ENCODE assay signal across 8 cellular contexts in genomic region chr5:181223041-181223728, GRCh38. TPM values are rescaled to one million over a fixed set of nuclear protein-coding genes. Genes with fewer than 3 reads are reported as not detected.
DNase-seq lines count a peak whose midpoint lies in the region; ATAC-seq lines count a peak whose summit lies in the region.

Gene TRIM41 (plus strand): TSS chr5:181223281. CDS start chr5:181224000, 719 bp downstream.

- peaks cover 0 to 3% (median 3%) of the 10 kb centered on the region in 3 donors for H3K36me3 ChIP-seq in skeletal muscle tissue (ENCODE audit: control insufficient read depth in 3 of 3, insufficient read depth in 3 of 3, low read length in 3 of 3)

- ATAC-seq in GM18499 (IDR thresholded peaks at IDR 0.05; ENCODE audit: insufficient read depth, unreplicated experiment) (peak; percentile 36), HG02885 (IDR thresholded peaks at IDR 0.05; ENCODE audit: poor library complexity, unreplicated experiment) (peak; percentile 65)

- peaks cover 16 to 28% (median 22%) of the 10 kb centered on the region in 3 donors for H3K4me1 ChIP-seq in skeletal muscle tissue (ENCODE audit: control insufficient read depth in 3 of 3, insufficient read depth in 3 of 3, low read length in 3 of 3)

- peak within 1 kb of the TSS; percentile 88 to 94 (median 91) for H3K9ac ChIP-seq in skeletal muscle tissue (ENCODE audit: low read depth in 1 of 3, low read length in 3 of 3)

- H3K27ac ChIP-seq in skeletal muscle tissue (ENCODE audit: low read depth, low read length): peak within 1 kb of the TSS; percentile 92

- in situ Hi-C loops in SK-MEL-5 (cut with HindIII; ENCODE audit: low pct_unique_long_range_greater_than_20kb, low sequenced_read_pairs): no loop called here

- H3K9me3 ChIP-seq in skeletal muscle tissue (ENCODE audit: control insufficient read depth in 3 of 3, low read length in 3 of 3): no peaks in the 10 kb centered on the region

- H3K27me3 ChIP-seq in skeletal muscle tissue (ENCODE audit: control insufficient read depth in 3 of 3, insufficient read depth in 3 of 3, low read length in 3 of 3): no peaks in the 10 kb centered on the region

- DNase-seq in SK-MEL-5 (ENCODE audit: low read depth, low spot score): peak; percentile 96
- peak; percentile 98 for DNase-seq in astrocyte of the hippocampus (ENCODE audit: low read depth, low spot score)
- DNase-seq in NCI-H526 treated with DMSO at 0.1 percent for 48 hours (lab: John Stamatoyannopoulos, UW): no peak
- no peak for DNase-seq in DMS53 (lab: John Stamatoyannopoulos, UW)

- H3K4me3 ChIP-seq in iPS-11a (ENCODE audit: low read depth, low read length): peak within 1 kb of the TSS; percentile 83
- H3K4me3 ChIP-seq in skeletal muscle tissue (ENCODE audit: low read length in 3 of 3): peak within 1 kb of the TSS; percentile 92 to 94 (median 93)

RNA-seq across cellular contexts. Expression of gene TRIM41, which starts in this region (rescaled TPM):
- 14.4 and 17.9 TPM in 2 replicates for total RNA-seq in SK-MEL-5 (2014; rRNA removed; shearing (Covaris generic))
- polyA plus RNA-seq in SK-MEL-5 (2015; cell fraction: cytosol; rRNA removed): 18.4 and 18.7 TPM in 2 replicates
- polyA plus RNA-seq in SK-MEL-5 (2015; cell fraction: nucleus; rRNA removed): 56.1 and 57.5 TPM in 2 replicates
- 15.1 TPM for total RNA-seq in skeletal muscle tissue

Comparison
In these comparisons a context has a peak if more than half of its experiments do, and no peak if none do; other contexts are left out.
1. DNase-seq: peak in SK-MEL-5 (single experiment) and astrocyte of the hippocampus (single experiment); none in NCI-H526 treated with DMSO at 0.1 percent for 48 hours (single experiment) and DMS53 (single experiment).